1 cellular context compared by ENCODE assay signal in the genomic region with DNA sequence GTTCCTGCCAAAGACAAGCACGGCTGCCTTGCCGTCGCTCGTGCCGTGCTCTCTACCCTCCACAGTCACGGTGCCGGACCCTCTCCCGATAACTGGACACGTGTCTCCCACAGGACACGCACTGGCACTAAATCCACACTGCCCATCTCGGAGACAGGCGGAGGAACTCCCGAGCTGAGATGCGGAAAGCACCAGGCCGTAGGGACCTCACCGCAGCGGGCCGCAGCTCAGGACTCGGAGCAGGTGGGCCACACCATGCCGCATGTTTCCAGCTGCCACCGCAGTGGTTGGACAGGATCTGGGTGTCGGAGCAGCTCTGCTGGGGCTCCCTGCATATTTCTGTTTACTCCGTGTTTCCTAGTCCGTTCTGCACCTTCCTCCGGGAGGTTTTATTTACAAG.
TF ChIP-seq lines count a peak whose summit lies in the region.

No MANE protein-coding gene starts in this region.

TF ChIP-seq in WTC11, 78 proteins besides CTCF, POLR2A, EP300 and RAD21 (continued from another document):
- TF ChIP-seq ERG (CRISPR knock-in tag; IDR thresholded peaks at IDR 0.05) (no peak), CREB1 (CRISPR knock-in tag; IDR thresholded peaks at IDR 0.05) (no peak)
